Comparison of ENCODE assay signal across 1 cellular context in the genomic region with DNA sequence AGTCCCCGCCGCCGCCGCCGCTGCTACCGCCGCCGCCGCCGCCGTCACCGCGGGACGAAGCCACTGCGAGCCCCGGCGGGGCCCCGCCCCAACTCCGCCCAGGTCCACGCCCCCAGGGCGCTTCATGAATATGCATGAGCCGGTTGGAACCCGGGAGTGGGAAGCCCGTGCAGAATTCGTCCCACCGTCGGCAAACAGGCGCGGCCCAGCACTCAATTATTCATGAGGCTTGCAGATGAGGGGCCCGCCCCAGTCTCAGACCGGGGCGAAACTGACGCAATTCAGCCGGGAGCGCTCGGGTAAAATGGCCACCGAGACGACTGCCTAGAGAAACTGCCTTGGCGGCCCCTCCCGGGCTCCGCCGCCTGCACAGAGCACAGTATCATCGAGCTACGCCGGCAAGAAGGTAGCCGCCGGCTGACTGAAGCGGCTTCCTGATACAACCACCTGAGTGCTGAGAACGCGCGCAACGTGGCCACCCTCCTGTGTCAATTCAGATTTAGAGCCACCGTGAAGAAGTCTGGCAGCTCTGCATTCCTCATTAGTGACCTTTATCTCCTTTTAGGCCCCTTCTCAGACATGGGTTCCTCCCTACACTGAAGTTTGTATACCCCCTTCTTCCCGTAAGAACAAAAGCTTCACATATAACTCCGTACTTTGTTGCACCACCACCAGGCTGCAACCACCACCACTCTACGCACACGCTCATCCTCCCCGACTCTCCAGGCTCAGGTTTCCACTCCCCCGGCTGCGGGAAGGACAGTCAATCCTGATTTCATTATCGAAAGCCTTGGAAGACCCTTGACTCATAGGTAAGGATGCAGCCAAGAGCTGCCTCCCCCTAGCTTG.
A peak's percentile ranks its signal among the peaks of the same experiment; 100 is the strongest.
TF ChIP-seq lines count a peak whose summit lies in the region.

A gene with protein sequence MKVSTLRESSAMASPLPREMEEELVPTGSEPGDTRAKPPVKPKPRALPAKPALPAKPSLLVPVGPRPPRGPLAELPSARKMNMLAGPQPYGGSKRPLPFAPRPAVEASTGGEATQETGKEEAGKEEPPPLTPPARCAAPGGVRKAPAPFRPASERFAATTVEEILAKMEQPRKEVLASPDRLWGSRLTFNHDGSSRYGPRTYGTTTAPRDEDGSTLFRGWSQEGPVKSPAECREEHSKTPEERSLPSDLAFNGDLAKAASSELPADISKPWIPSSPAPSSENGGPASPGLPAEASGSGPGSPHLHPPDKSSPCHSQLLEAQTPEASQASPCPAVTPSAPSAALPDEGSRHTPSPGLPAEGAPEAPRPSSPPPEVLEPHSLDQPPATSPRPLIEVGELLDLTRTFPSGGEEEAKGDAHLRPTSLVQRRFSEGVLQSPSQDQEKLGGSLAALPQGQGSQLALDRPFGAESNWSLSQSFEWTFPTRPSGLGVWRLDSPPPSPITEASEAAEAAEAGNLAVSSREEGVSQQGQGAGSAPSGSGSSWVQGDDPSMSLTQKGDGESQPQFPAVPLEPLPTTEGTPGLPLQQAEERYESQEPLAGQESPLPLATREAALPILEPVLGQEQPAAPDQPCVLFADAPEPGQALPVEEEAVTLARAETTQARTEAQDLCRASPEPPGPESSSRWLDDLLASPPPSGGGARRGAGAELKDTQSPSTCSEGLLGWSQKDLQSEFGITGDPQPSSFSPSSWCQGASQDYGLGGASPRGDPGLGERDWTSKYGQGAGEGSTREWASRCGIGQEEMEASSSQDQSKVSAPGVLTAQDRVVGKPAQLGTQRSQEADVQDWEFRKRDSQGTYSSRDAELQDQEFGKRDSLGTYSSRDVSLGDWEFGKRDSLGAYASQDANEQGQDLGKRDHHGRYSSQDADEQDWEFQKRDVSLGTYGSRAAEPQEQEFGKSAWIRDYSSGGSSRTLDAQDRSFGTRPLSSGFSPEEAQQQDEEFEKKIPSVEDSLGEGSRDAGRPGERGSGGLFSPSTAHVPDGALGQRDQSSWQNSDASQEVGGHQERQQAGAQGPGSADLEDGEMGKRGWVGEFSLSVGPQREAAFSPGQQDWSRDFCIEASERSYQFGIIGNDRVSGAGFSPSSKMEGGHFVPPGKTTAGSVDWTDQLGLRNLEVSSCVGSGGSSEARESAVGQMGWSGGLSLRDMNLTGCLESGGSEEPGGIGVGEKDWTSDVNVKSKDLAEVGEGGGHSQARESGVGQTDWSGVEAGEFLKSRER (N-terminal part only) (minus strand): TSS at position 67 of the 849 bp plus-strand sequence. CDS start 3,067 bp downstream, outside the sequence.

TF ChIP-seq in HepG2, 621 proteins besides CTCF, POLR2A, EP300 and RAD21 (continues in another document):
- 0 out of 2 replicates have a peak, but pooled peaks have one; percentile 59 for TF ChIP-seq ZNF605 (CRISPR knock-in tag; IDR thresholded peaks at IDR 0.05)
- peak; percentile 46; the same call in 1 of the 2 replicates for TF ChIP-seq ZNF598 (CRISPR knock-in tag; IDR thresholded peaks at IDR 0.05; ENCODE audit: borderline replicate concordance)
- no peak for TF ChIP-seq MTA3 (CRISPR knock-in tag; IDR thresholded peaks at IDR 0.05)
- peak; percentile 79; the same call in 1 of the 2 replicates for TF ChIP-seq POLR2G (IDR thresholded peaks at IDR 0.05; ENCODE audit: low read depth, low read length)
- peak; percentile 55 for TF ChIP-seq ZNF788 (CRISPR knock-in tag; IDR thresholded peaks at IDR 0.05; ENCODE audit: borderline replicate concordance)
- peak; percentile 53; the same call in 1 of the 2 replicates for TF ChIP-seq ELF1 (CRISPR knock-in tag; IDR thresholded peaks at IDR 0.05)
- TF ChIP-seq SOX6 (IDR thresholded peaks at IDR 0.05) = no peak
- TF ChIP-seq SOX6 (CRISPR knock-in tag; IDR thresholded peaks at IDR 0.05) = peak; percentile 47; the same call in 1 of the 2 replicates
- TF ChIP-seq ZNF672 (CRISPR knock-in tag; IDR thresholded peaks at IDR 0.05) = no peak
- TF ChIP-seq SOX5 (CRISPR knock-in tag; IDR thresholded peaks at IDR 0.05; ENCODE audit: borderline replicate concordance) = peak; percentile 16; the same call in 1 of the 2 replicates
- TF ChIP-seq YEATS2 (CRISPR knock-in tag; IDR thresholded peaks at IDR 0.05; ENCODE audit: borderline replicate concordance) = no peak
- peak; percentile 43 for TF ChIP-seq RBM39 (IDR thresholded peaks at IDR 0.05; ENCODE audit: low read depth, low read length, poor library complexity, severe bottlenecking)
- TF ChIP-seq, protein P1, sequence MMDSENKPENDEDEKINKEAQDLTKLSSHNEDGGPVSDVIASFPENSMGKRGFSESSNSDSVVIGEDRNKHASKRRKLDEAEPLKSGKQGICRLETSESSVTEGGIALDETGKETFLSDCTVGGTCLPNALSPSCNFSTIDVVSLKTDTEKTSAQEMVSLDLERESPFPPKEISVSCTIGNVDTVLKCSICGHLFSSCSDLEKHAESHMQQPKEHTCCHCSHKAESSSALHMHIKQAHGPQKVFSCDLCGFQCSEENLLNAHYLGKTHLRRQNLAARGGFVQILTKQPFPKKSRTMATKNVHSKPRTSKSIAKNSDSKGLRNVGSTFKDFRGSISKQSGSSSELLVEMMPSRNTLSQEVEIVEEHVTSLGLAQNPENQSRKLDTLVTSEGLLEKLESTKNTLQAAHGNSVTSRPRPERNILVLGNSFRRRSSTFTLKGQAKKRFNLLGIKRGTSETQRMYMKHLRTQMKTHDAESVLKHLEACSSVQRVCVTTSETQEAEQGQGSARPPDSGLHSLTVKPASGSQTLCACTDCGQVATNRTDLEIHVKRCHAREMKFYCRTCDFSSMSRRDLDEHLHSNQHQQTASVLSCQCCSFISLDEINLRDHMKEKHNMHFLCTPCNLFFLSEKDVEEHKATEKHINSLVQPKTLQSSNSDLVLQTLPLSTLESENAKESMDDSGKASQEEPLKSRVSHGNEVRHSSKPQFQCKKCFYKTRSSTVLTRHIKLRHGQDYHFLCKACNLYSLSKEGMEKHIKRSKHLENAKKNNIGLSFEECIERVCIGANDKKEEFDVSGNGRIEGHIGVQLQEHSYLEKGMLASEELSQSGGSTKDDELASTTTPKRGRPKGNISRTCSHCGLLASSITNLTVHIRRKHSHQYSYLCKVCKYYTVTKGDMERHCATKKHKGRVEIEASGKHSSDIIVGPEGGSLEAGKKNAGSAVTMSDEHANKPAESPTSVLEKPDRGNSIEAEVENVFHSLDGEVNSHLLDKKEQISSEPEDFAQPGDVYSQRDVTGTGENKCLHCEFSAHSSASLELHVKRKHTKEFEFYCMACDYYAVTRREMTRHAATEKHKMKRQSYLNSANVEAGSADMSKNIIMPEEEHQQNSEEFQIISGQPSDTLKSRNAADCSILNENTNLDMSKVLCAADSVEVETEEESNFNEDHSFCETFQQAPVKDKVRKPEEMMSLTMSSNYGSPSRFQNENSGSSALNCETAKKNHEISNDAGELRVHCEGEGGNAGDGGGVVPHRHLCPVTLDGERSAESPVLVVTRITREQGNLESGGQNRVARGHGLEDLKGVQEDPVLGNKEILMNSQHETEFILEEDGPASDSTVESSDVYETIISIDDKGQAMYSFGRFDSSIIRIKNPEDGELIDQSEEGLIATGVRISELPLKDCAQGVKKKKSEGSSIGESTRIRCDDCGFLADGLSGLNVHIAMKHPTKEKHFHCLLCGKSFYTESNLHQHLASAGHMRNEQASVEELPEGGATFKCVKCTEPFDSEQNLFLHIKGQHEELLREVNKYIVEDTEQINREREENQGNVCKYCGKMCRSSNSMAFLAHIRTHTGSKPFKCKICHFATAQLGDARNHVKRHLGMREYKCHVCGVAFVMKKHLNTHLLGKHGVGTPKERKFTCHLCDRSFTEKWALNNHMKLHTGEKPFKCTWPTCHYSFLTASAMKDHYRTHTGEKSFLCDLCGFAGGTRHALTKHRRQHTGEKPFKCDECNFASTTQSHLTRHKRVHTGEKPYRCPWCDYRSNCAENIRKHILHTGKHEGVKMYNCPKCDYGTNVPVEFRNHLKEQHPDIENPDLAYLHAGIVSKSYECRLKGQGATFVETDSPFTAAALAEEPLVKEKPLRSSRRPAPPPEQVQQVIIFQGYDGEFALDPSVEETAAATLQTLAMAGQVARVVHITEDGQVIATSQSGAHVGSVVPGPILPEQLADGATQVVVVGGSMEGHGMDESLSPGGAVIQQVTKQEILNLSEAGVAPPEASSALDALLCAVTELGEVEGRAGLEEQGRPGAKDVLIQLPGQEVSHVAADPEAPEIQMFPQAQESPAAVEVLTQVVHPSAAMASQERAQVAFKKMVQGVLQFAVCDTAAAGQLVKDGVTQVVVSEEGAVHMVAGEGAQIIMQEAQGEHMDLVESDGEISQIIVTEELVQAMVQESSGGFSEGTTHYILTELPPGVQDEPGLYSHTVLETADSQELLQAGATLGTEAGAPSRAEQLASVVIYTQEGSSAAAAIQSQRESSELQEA (CRISPR knock-in tag; IDR thresholded peaks at IDR 0.05; ENCODE audit: not compliant biosample characterization) = no peak
- peak; percentile 80 for TF ChIP-seq SRSF1 (optimal IDR thresholded peaks at IDR 0.05; ENCODE audit: low read depth, low read length)
- TF ChIP-seq ZNF224 (CRISPR knock-in tag; IDR thresholded peaks at IDR 0.05) = 0 out of 2 replicates have a peak, but pooled peaks have one; percentile 13
- TF ChIP-seq ZMAT3 (CRISPR knock-in tag; conservative IDR thresholded peaks at IDR 0.05) = no peak; the same call in 1 of the 2 replicates
- peak; percentile 35; the same call in 1 of the 2 replicates for TF ChIP-seq HOXA5 (CRISPR knock-in tag; IDR thresholded peaks at IDR 0.05)
- TF ChIP-seq, protein P2, sequence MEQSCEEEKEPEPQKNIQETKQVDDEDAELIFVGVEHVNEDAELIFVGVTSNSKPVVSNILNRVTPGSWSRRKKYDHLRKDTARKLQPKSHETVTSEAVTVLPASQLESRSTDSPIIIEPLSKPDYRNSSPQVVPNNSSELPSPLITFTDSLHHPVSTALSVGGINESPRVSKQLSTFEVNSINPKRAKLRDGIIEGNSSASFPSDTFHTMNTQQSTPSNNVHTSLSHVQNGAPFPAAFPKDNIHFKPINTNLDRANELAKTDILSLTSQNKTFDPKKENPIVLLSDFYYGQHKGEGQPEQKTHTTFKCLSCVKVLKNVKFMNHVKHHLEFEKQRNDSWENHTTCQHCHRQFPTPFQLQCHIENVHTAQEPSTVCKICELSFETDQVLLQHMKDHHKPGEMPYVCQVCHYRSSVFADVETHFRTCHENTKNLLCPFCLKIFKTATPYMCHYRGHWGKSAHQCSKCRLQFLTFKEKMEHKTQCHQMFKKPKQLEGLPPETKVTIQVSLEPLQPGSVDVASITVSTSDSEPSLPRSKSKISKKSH (CRISPR knock-in tag; IDR thresholded peaks at IDR 0.05; ENCODE audit: borderline replicate concordance) = no peak
- peak; percentile 63 for TF ChIP-seq POLR2AphosphoS5 (IDR thresholded peaks at IDR 0.05; ENCODE audit: low read depth, low read length)
- TF ChIP-seq ZNF446 (CRISPR knock-in tag; IDR thresholded peaks at IDR 0.05) = no peak
- TF ChIP-seq SIX1 (CRISPR knock-in tag; IDR thresholded peaks at IDR 0.05; ENCODE audit: borderline replicate concordance) = no peak
- TF ChIP-seq, protein P3, sequence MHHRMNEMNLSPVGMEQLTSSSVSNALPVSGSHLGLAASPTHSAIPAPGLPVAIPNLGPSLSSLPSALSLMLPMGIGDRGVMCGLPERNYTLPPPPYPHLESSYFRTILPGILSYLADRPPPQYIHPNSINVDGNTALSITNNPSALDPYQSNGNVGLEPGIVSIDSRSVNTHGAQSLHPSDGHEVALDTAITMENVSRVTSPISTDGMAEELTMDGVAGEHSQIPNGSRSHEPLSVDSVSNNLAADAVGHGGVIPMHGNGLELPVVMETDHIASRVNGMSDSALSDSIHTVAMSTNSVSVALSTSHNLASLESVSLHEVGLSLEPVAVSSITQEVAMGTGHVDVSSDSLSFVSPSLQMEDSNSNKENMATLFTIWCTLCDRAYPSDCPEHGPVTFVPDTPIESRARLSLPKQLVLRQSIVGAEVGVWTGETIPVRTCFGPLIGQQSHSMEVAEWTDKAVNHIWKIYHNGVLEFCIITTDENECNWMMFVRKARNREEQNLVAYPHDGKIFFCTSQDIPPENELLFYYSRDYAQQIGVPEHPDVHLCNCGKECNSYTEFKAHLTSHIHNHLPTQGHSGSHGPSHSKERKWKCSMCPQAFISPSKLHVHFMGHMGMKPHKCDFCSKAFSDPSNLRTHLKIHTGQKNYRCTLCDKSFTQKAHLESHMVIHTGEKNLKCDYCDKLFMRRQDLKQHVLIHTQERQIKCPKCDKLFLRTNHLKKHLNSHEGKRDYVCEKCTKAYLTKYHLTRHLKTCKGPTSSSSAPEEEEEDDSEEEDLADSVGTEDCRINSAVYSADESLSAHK (CRISPR knock-in tag; IDR thresholded peaks at IDR 0.05; ENCODE audit: borderline replicate concordance) = no peak
- peak; percentile 48; the same call in 1 of the 2 replicates for TF ChIP-seq ZNF777 (CRISPR knock-in tag; IDR thresholded peaks at IDR 0.05)
- TF ChIP-seq NFE2L1 (CRISPR knock-in tag; IDR thresholded peaks at IDR 0.05; ENCODE audit: borderline replicate concordance) = no peak
- 0 out of 2 replicates have a peak, but pooled peaks have one; percentile 53 for TF ChIP-seq ZNF772 (CRISPR knock-in tag; IDR thresholded peaks at IDR 0.05)
- TF ChIP-seq ZNF225 (CRISPR knock-in tag; IDR thresholded peaks at IDR 0.05) = 0 out of 2 replicates have a peak, but pooled peaks have one; percentile 18
- 0 out of 2 replicates have a peak, but pooled peaks have one; percentile 47 for TF ChIP-seq KLF15 (CRISPR knock-in tag; IDR thresholded peaks at IDR 0.05; ENCODE audit: borderline replicate concordance)
- peak; percentile 17; the same call in 1 of the 2 replicates for TF ChIP-seq HCFC1 (IDR thresholded peaks at IDR 0.05; ENCODE audit: low read depth, low read length)
- peak; percentile 61 for TF ChIP-seq ZFY (CRISPR knock-in tag; IDR thresholded peaks at IDR 0.05)
- TF ChIP-seq, protein P4, sequence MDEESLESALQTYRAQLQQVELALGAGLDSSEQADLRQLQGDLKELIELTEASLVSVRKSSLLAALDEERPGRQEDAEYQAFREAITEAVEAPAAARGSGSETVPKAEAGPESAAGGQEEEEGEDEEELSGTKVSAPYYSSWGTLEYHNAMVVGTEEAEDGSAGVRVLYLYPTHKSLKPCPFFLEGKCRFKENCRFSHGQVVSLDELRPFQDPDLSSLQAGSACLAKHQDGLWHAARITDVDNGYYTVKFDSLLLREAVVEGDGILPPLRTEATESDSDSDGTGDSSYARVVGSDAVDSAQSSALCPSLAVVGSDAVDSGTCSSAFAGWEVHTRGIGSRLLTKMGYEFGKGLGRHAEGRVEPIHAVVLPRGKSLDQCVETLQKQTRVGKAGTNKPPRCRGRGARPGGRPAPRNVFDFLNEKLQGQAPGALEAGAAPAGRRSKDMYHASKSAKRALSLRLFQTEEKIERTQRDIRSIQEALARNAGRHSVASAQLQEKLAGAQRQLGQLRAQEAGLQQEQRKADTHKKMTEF (CRISPR knock-in tag; IDR thresholded peaks at IDR 0.05) = peak; percentile 69
- TF ChIP-seq PHF20 (CRISPR knock-in tag; IDR thresholded peaks at IDR 0.05) = peak; percentile 66
- TF ChIP-seq SAP130 (CRISPR knock-in tag; IDR thresholded peaks at IDR 0.05; ENCODE audit: low read depth) = peak; percentile 54
